In genomic region chr10:22682237-22683192, GRCh38 we compare ENCODE assay signal across 1 cellular context.
TF ChIP-seq lines count a peak whose summit lies in the region.

No MANE protein-coding gene starts in this region.

TF ChIP-seq in HepG2, 621 proteins besides CTCF, POLR2A, EP300 and RAD21 (continued from another document and continues in another):
- TF ChIP-seq ZNF574 (CRISPR knock-in tag; IDR thresholded peaks at IDR 0.05) (no peak), RXRB (CRISPR knock-in tag; IDR thresholded peaks at IDR 0.05; ENCODE audit: borderline replicate concordance) (0 out of 2 replicates have a peak, but pooled peaks have one; percentile 11), FOXO4 (CRISPR knock-in tag; conservative IDR thresholded peaks at IDR 0.05) (0 out of 2 replicates have a peak, but pooled peaks have one; percentile 70), HBP1 (CRISPR knock-in tag; IDR thresholded peaks at IDR 0.05; ENCODE audit: low read depth) (no peak), ARID5B (CRISPR knock-in tag; IDR thresholded peaks at IDR 0.05) (no peak), ZFP37 (CRISPR knock-in tag; IDR thresholded peaks at IDR 0.05; ENCODE audit: borderline replicate concordance) (no peak), ZNF609 (CRISPR knock-in tag; IDR thresholded peaks at IDR 0.05; ENCODE audit: borderline replicate concordance) (peak; percentile 29; the same call in 1 of the 2 replicates), MZF1 (CRISPR knock-in tag; IDR thresholded peaks at IDR 0.05; ENCODE audit: borderline replicate concordance) (no peak), ZNF879 (CRISPR knock-in tag; IDR thresholded peaks at IDR 0.05) (no peak), ZFP1 (CRISPR knock-in tag; IDR thresholded peaks at IDR 0.05) (no peak), POLR2AphosphoS2 (IDR thresholded peaks at IDR 0.05; ENCODE audit: low read depth, low read length) (no peak), ZKSCAN1 (IDR thresholded peaks at IDR 0.05; ENCODE audit: low read length) (no peak), ZKSCAN5 (CRISPR knock-in tag; IDR thresholded peaks at IDR 0.05) (no peak), MLLT10 (CRISPR knock-in tag; IDR thresholded peaks at IDR 0.05) (no peak), MXD3 (CRISPR knock-in tag; IDR thresholded peaks at IDR 0.05) (no peak), GFI1 (CRISPR knock-in tag; IDR thresholded peaks at IDR 0.05; ENCODE audit: borderline replicate concordance) (no peak), ZNF557 (CRISPR knock-in tag; IDR thresholded peaks at IDR 0.05) (peak; percentile 52; the same call in 1 of the 2 replicates), HMG20A (CRISPR knock-in tag; IDR thresholded peaks at IDR 0.05; ENCODE audit: borderline replicate concordance) (peak; percentile 41; the same call in 1 of the 2 replicates), ZNF678 (CRISPR knock-in tag; IDR thresholded peaks at IDR 0.05) (no peak), MYC (CRISPR knock-in tag; IDR thresholded peaks at IDR 0.05; ENCODE audit: borderline replicate concordance) (peak; percentile 32; the same call in 1 of the 2 replicates), ZFY (CRISPR knock-in tag; IDR thresholded peaks at IDR 0.05) (peak; percentile 18; the same call in 1 of the 2 replicates), MAFK (conservative IDR thresholded peaks at IDR 0.05 in 1 of 2, IDR thresholded peaks at IDR 0.05 in 1 of 2; ENCODE audit: low read length in 2 of 2) (peak; percentile 73 to 91; a peak in 3 of 4 replicates), ZNF484 (CRISPR knock-in tag; IDR thresholded peaks at IDR 0.05; ENCODE audit: borderline replicate concordance, low read depth) (no peak), ZNF781 (CRISPR knock-in tag; IDR thresholded peaks at IDR 0.05; ENCODE audit: borderline replicate concordance, not compliant biosample characterization) (no peak), KAT7 (CRISPR knock-in tag; IDR thresholded peaks at IDR 0.05; ENCODE audit: borderline replicate concordance) (peak; percentile 26; the same call in 1 of the 2 replicates), GPBP1L1 (CRISPR knock-in tag; IDR thresholded peaks at IDR 0.05) (no peak), RARA (CRISPR knock-in tag; IDR thresholded peaks at IDR 0.05) (peak; percentile 78), ZNF777 (CRISPR knock-in tag; IDR thresholded peaks at IDR 0.05) (no peak), MBNL3 (CRISPR knock-in tag; conservative IDR thresholded peaks at IDR 0.05) (no peak), ZNF567 (CRISPR knock-in tag; IDR thresholded peaks at IDR 0.05; ENCODE audit: borderline replicate concordance) (0 out of 2 replicates have a peak, but pooled peaks have one; percentile 21), SRF (IDR thresholded peaks at IDR 0.05; ENCODE audit: low read depth, low read length) (no peak), ZNF468 (CRISPR knock-in tag; IDR thresholded peaks at IDR 0.05) (no peak), ARID3A (IDR thresholded peaks at IDR 0.05; ENCODE audit: low read depth, low read length) (no peak), MEIS2 (CRISPR knock-in tag; IDR thresholded peaks at IDR 0.05) (peak; percentile 73; the same call in 1 of the 2 replicates), ZNF414 (CRISPR knock-in tag; IDR thresholded peaks at IDR 0.05) (no peak), ZNF362 (CRISPR knock-in tag; IDR thresholded peaks at IDR 0.05; ENCODE audit: borderline replicate concordance) (peak; percentile 87), AKAP8 (CRISPR knock-in tag; IDR thresholded peaks at IDR 0.05) (no peak)
